8 cellular contexts compared by ENCODE assay signal in the genomic region with DNA sequence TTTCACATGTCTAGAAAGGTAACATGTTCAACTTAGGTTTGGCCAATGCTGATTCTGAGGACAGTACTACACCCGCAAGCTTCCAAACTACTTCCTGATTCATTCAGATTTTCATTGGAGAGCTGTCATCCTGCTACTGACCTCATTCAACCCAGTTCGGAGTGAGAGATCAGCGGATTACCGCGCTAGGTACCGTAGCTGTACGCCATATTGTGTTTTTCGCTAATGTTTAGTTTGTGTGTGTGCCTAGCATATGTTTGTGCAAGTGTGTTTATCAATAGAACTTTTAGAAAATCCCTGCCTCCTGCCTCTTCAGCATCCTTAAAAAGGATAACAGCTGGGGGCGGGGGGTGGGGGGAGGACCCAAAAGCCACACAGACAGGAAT. TPM values are rescaled to one million over a fixed set of nuclear protein-coding genes. Genes with fewer than 3 reads are reported as not detected.
DNase-seq lines count a peak whose midpoint lies in the region; ATAC-seq and TF ChIP-seq lines count a peak whose summit lies in the region.

No MANE protein-coding gene starts in this region.

- WGBS in heart right ventricle, 2 donors, result 0 to 1% methylated on average over 9 of the region's 9 CpGs
- WGBS in trophoblast cell (ENCODE audit: extremely low coverage, insufficient coverage, insufficient read length), result no CpG with 5 or more reads among the region's 9 CpGs

- peak overlapping the region; percentile 54 for H4K8ac ChIP-seq in trophoblast cell (ENCODE audit: low read depth, low read length)

- H3K4me1 ChIP-seq in DND-41 (ENCODE audit: insufficient read depth, low read length) (peaks cover 25% of the 10 kb centered on the region), adipocyte (ENCODE audit: control insufficient read depth, insufficient read depth, low read length) (peaks cover 7% of the 10 kb centered on the region), heart right ventricle (peaks cover 0 to 39% (median 20%) of the 10 kb centered on the region in 9 donors), trophoblast cell (ENCODE audit: control insufficient read depth in 1 of 2, insufficient read depth in 2 of 2, low read length in 2 of 2) (no peaks in the 10 kb centered on the region)

- H4K20me1 ChIP-seq in DND-41 (ENCODE audit: insufficient read depth, low read length), result no peaks in the 10 kb centered on the region

- H3K18ac ChIP-seq in trophoblast cell (ENCODE audit: low read length), result no peak overlapping the region

- H2AK5ac ChIP-seq in trophoblast cell (ENCODE audit: low read length), result no peak overlapping the region

- no peak overlapping the region for H2BK12ac ChIP-seq in trophoblast cell (ENCODE audit: low read length)

- H3K27ac ChIP-seq in DND-41 (ENCODE audit: low read length), result peak overlapping the region; percentile 82
- peak overlapping the region; percentile 94 to 99 (median 97) for H3K27ac ChIP-seq in heart right ventricle
- no peak overlapping the region for H3K27ac ChIP-seq in trophoblast cell (ENCODE audit: low read depth, low read length)

- TF ChIP-seq CTCF in DND-41 (IDR thresholded peaks at IDR 0.05; ENCODE audit: borderline replicate concordance, extremely low read depth, low read length, poor library complexity, severe bottlenecking), result no peak
- TF ChIP-seq CTCF in heart right ventricle (IDR thresholded peaks at IDR 0.05), result no peak

- no peaks in the 10 kb centered on the region for H3K9me3 ChIP-seq in DND-41 (ENCODE audit: insufficient read depth, low read length, severe bottlenecking)
- H3K9me3 ChIP-seq in adipocyte (ENCODE audit: control insufficient read depth, low read length), result no peaks in the 10 kb centered on the region
- no peaks in the 10 kb centered on the region for H3K9me3 ChIP-seq in heart right ventricle
- no peaks in the 10 kb centered on the region for H3K9me3 ChIP-seq in trophoblast cell (ENCODE audit: insufficient read depth, low read depth, low read length)

- no peak overlapping the region for H2BK120ac ChIP-seq in trophoblast cell (ENCODE audit: insufficient read depth, low read length, poor library complexity)

- ATAC-seq in DND-41 (ENCODE audit: insufficient read depth, low read depth), result no peak
- ATAC-seq in heart right ventricle, result peak in 1 of 8 donors; percentile 9
- ATAC-seq in HG02678 (IDR thresholded peaks at IDR 0.05; ENCODE audit: unreplicated experiment), result no peak

- H4K91ac ChIP-seq in trophoblast cell (ENCODE audit: low read depth, low read length), result no peak overlapping the region

- intact Hi-C loops in heart right ventricle (cut with DNase I), result loop anchor here in 7 of 10 donors (2.0 to 10.0 kb wide), 6 partner anchors 44 to 764 kb away; no protein-coding TSS in a partner anchor

- no peak overlapping the region for H3K23ac ChIP-seq in trophoblast cell (ENCODE audit: low read length)

- H2BK5ac ChIP-seq in trophoblast cell (ENCODE audit: low read depth, low read length, poor library complexity), result no peak overlapping the region

- no peak overlapping the region for H3K14ac ChIP-seq in trophoblast cell (ENCODE audit: low read length)

- H2AFZ ChIP-seq in DND-41 (ENCODE audit: low read depth, low read length) (peak overlapping the region; percentile 80), trophoblast cell (ENCODE audit: insufficient read depth, low read length, poor library complexity) (peak overlapping the region; percentile 56)

- H3K27me3 ChIP-seq in DND-41 (ENCODE audit: insufficient read depth, low read length, poor library complexity), result no peaks in the 10 kb centered on the region
- H3K27me3 ChIP-seq in adipocyte (replicated peaks; ENCODE audit: control insufficient read depth, insufficient read depth, low read length), result no peaks in the 10 kb centered on the region
- H3K27me3 ChIP-seq in heart right ventricle, result no peaks in the 10 kb centered on the region
- no peaks in the 10 kb centered on the region for H3K27me3 ChIP-seq in trophoblast cell (ENCODE audit: insufficient read depth, low read length)

- H3K9ac ChIP-seq in DND-41 (ENCODE audit: low read depth, low read length) (peak overlapping the region; percentile 82), adipocyte (ENCODE audit: low read length) (peak overlapping the region; percentile 95), trophoblast cell (ENCODE audit: low read length) (peak overlapping the region; percentile 56)

- H3K79me2 ChIP-seq in DND-41 (ENCODE audit: insufficient read depth, low read length), result peaks cover 14% of the 10 kb centered on the region
- peaks cover 3% of the 10 kb centered on the region for H3K79me2 ChIP-seq in trophoblast cell (ENCODE audit: control insufficient read depth, insufficient read depth, low read length, poor library complexity)

- peaks cover 6% of the 10 kb centered on the region for H3K79me1 ChIP-seq in trophoblast cell (ENCODE audit: low read length)

- DNase-seq in DND-41 (peak; percentile 59), Kasumi-1 (lab: John Stamatoyannopoulos, UW) (peak; percentile 65 to 74), SHP77 (lab: John Stamatoyannopoulos, UW) (peak; percentile 55 to 67), adipocyte (ENCODE audit: low read depth) (peak; percentile 86), heart right ventricle (peak in 1 of 2 donors; percentile 38), trophoblast cell (peak; percentile 54 to 79), OCI-M2 (lab: John Stamatoyannopoulos, UW; ENCODE audit: unreplicated experiment) (no peak)

- H3K4me3 ChIP-seq in DND-41 (ENCODE audit: low read depth in 1 of 2, low read length in 2 of 2) (peak overlapping the region; percentile 65 to 68), adipocyte (ENCODE audit: low read length) (peak overlapping the region; percentile 94), heart right ventricle (peak overlapping the region; percentile 80 to 94 (median 86)), trophoblast cell (ENCODE audit: low read depth, low read length) (peak overlapping the region; percentile 65)

- H3K4ac ChIP-seq in trophoblast cell (ENCODE audit: low read depth, low read length), result no peak overlapping the region

- H3K4me2 ChIP-seq in DND-41 (ENCODE audit: insufficient read depth, low read length) (peak overlapping the region; percentile 88), trophoblast cell (ENCODE audit: low read length) (peak overlapping the region; percentile 95)

- H4K12ac ChIP-seq in trophoblast cell (ENCODE audit: low read depth, low read length), result no peak overlapping the region

- H3K36me3 ChIP-seq in DND-41 (ENCODE audit: insufficient read depth, low read length) (no peaks in the 10 kb centered on the region), adipocyte (ENCODE audit: control insufficient read depth, insufficient read depth, low read length, severe bottlenecking) (no peaks in the 10 kb centered on the region), heart right ventricle (no peaks in the 10 kb centered on the region), trophoblast cell (ENCODE audit: control insufficient read depth in 1 of 2, insufficient read depth in 2 of 2, low read length in 2 of 2) (no peaks in the 10 kb centered on the region)

RNA-seq across cellular contexts. Expression of a gene that starts 1.1 kb away (rescaled TPM):
- total RNA-seq in heart right ventricle, result 100 to 1,000 TPM in 3 of 10 donors, 10 to 100 TPM in 7; 44.1 to 105 (median 94.8) TPM
- polyA plus RNA-seq in heart right ventricle, result 1 to 10 TPM in 1 of 2 donors, under 1 TPM in 1; 0.57 to 7.4 TPM
- 0.15 and 0.31 TPM in 2 replicates for polyA plus RNA-seq in trophoblast cell (2013)
